7 cellular contexts compared by ENCODE assay signal in genomic region chr22:19550382-19550781, GRCh38. TPM values are rescaled to one million over a fixed set of nuclear protein-coding genes. Genes with fewer than 3 reads are reported as not detected.
"Had no signal": no experiment of that assay in that cellular context is flagged by ENCODE, and none has a peak within 500 bp of the region (broad histone marks: within the 10 kb centered on the region; RNA-seq: fewer than 3 reads in every experiment).

No MANE protein-coding gene starts in this region.

- H3K27ac ChIP-seq: HL-60 had no signal

- DNase-seq: IMR-90, KBM-7 had no signal

- FAIRE-seq: HepG2, HTR-8/SVneo had no signal

- ATAC-seq: HepG2 had no signal

RNA-seq across cellular contexts. Expression of gene CLDN5, which starts 26.2 kb away (rescaled TPM):
- total RNA-seq: HepG2, HT-29, HT1080 had no signal
- polyA plus RNA-seq: HepG2 had no signal
